In the genomic region with DNA sequence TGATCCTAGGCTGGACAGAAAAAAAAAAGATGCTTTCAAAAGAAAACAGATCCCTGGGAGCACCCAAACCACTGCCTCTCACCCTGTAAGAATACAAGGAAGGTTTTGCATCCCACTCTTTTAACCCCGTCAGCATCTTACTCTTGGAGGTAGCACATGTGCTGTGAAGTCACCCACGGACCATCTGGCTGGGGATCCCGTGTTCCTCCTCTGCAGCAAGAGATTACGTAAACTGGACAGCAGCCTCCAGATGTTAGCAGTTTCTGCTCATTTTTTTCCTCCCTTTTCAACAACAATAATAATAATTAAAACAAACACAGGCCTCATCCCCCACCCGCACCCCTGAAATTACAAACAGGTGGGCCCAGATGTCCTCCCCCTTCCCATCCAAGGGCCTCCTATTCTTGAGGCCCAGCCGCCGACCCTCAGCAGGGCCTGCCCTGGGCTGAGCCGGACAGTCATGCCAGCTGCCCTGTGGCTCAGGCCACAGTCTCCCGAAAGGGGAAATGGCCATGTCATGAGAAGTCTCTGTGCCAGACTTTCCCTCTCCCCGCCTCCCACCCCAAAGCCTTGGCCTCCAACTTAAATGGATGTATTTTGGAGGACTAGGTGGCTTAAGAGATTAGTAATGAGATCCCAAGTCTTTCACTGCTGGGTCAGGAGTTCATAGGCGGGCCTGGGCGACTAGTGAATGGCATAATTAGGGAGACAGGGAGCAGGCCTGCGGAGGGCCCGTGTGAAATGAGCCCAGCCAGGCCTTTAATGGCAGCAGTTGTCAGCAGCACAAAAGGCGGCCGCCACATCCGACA, we compare ENCODE assay signal across 12 cellular contexts.
A peak's percentile ranks its signal among the peaks of the same experiment; 100 is the strongest.
DNase-seq lines count a peak whose midpoint lies in the region; ATAC-seq, FAIRE-seq and TF ChIP-seq lines count a peak whose summit lies in the region.
"Had no signal": no experiment of that assay in that cellular context is flagged by ENCODE, and none has a peak within 500 bp of the region (broad histone marks: within the 10 kb centered on the region; RNA-seq: fewer than 3 reads in every experiment).

No MANE protein-coding gene starts in this region.

- H3K79me2 ChIP-seq in K562 (ENCODE audit: control insufficient read depth, insufficient read depth, low read length), result no peaks in the 10 kb centered on the region

- TF ChIP-seq RAD21 in K562 (CRISPR knock-in tag; conservative IDR thresholded peaks at IDR 0.05 in 1 of 2, IDR thresholded peaks at IDR 0.05 in 1 of 2), result no peak

- H3K27ac ChIP-seq in K562 (ENCODE audit: extremely low read depth, low read depth, low read length) (no peak overlapping the region), right atrium auricular region (peak overlapping the region; percentile 65 to 84)
- H3K27ac ChIP-seq: C4-2B, thoracic aorta had no signal

- POLR2A ChIA-PET in K562 (lab: Yijun Ruan, JAX) (interaction anchor here (1.2 kb wide), 1 partner anchor 77 kb away, joined by 3 read pairs; no protein-coding TSS in a partner anchor), HEK293T (lab: Yijun Ruan, JAX) (no interaction called here)

- 73% methylated on average over 16 of the region's 17 CpGs for WGBS in K562 (ENCODE audit: insufficient coverage, low coverage, missing lambda C conversion rate)

- TF ChIP-seq POLR2A in K562 (conservative IDR thresholded peaks at IDR 0.05), result no peak

- no peaks in the 10 kb centered on the region for H3K9me1 ChIP-seq in K562 (ENCODE audit: control insufficient read depth, insufficient read depth, low read length)

- H3K4me3 ChIP-seq in K562 (no peak overlapping the region), right atrium auricular region (no peak overlapping the region)
- H3K4me3 ChIP-seq: thoracic aorta had no signal

- H3K4me1 ChIP-seq in K562 (replicated peaks in 1 of 2; ENCODE audit: control insufficient read depth in 2 of 2, insufficient read depth in 2 of 2, low read length in 2 of 2), result peaks cover 10 to 19% of the 10 kb centered on the region in 2 experiments; a peak in 4 of 5 replicates
- peaks cover 0 to 44% of the 10 kb centered on the region in 2 donors for H3K4me1 ChIP-seq in right atrium auricular region

- no peak for ATAC-seq in K562
- no peak for ATAC-seq in HG02759 (IDR thresholded peaks at IDR 0.05; ENCODE audit: unreplicated experiment)
- ATAC-seq: naive thymus-derived CD4-positive, alpha-beta T cell had no signal

- in situ Hi-C loops in K562 (cut with MboI), result no loop called here

- no TSS peak for BruUV-seq in K562 (replicated peaks; lab: Mats Ljungman, UMichigan)

- no peaks in the 10 kb centered on the region for H3K27me3 ChIP-seq in K562 (ENCODE audit: control insufficient read depth in 2 of 2, insufficient read depth in 2 of 2, low read length in 2 of 2)
- H3K27me3 ChIP-seq in right atrium auricular region, result no peaks in the 10 kb centered on the region

- intact Hi-C loops in K562 (cut with micrococcal nuclease) (no loop called here), posterior cingulate gyrus (cut with DNase I) (no loop called here)

- DNase-seq in ELF-1 (ENCODE audit: low read depth, low spot score) (peak; percentile 84), K562 (ENCODE audit: extremely low read depth in 1 of 4, low spot score in 3 of 4) (peak in 1 of 4 experiments; percentile 14), right atrium auricular region (ENCODE audit: low spot score) (peak; percentile 75), posterior cingulate gyrus (peak in 7 of 10 donors; percentile 41 to 91 (median 55)), HEK293T (ENCODE audit: extremely low spot score) (no peak), DMS53 (lab: John Stamatoyannopoulos, UW) (no peak)
- no peak for DNase-seq in activated CD4-positive, CD25-positive, alpha-beta regulatory T cell (lab: John Stamatoyannopoulos, UW)
- DNase-seq: naive thymus-derived CD4-positive, alpha-beta T cell; NCI-H1436 had no signal

- no peak for TF ChIP-seq EP300 in K562 (IDR thresholded peaks at IDR 0.05; ENCODE audit: low read length)

- no peak for TF ChIP-seq CTCF in K562 (IDR thresholded peaks at IDR 0.05 in 2 of 3, conservative IDR thresholded peaks at IDR 0.05 in 1 of 3; ENCODE audit: insufficient read depth in 2 of 3, low read depth in 1 of 3, low read length in 3 of 3)
- TF ChIP-seq CTCF in right atrium auricular region (IDR thresholded peaks at IDR 0.05), result no peak

- CTCF ChIA-PET in K562 (lab: Yijun Ruan, JAX; ENCODE audit: low intra/inter-chr PET ratio), result no interaction called here
- CTCF ChIA-PET in HEK293T (lab: Yijun Ruan, JAX), result no interaction called here

- FAIRE-seq in K562 (lab: Jason Lieb, UNC), result no peak

- H3K4me2 ChIP-seq in K562 (ENCODE audit: insufficient read depth, low read length), result no peak overlapping the region

- no peaks in the 10 kb centered on the region for H3K9me3 ChIP-seq in K562 (replicated peaks; ENCODE audit: control insufficient read depth, insufficient read depth, low read depth, low read length)
- no peaks in the 10 kb centered on the region for H3K9me3 ChIP-seq in right atrium auricular region
- H3K9me3 ChIP-seq: thoracic aorta had no signal

- H4K20me1 ChIP-seq in K562 (replicated peaks; ENCODE audit: control insufficient read depth, insufficient read depth, low read length), result no peaks in the 10 kb centered on the region

- H2AFZ ChIP-seq in K562 (ENCODE audit: low read depth, low read length), result no peak overlapping the region

- H3K36me3 ChIP-seq in K562 (ENCODE audit: control insufficient read depth, insufficient read depth, low read length) (no peaks in the 10 kb centered on the region), right atrium auricular region (no peaks in the 10 kb centered on the region)
- H3K36me3 ChIP-seq: thoracic aorta had no signal

- peak overlapping the region in 1 of 2 experiments; percentile 46; a peak in 2 of 4 replicates for H3K9ac ChIP-seq in K562 (ENCODE audit: insufficient read depth in 1 of 2, low read depth in 2 of 2, low read length in 2 of 2)

TF ChIP-seq in K562, 482 proteins besides CTCF, POLR2A, EP300 and RAD21 (continues in another document):
- TF ChIP-seq BHLHE40 (IDR thresholded peaks at IDR 0.05; ENCODE audit: low read length), result peak; percentile 44
- TF ChIP-seq CBFA2T2 (conservative IDR thresholded peaks at IDR 0.05), result peak; percentile 55
- no peak for TF ChIP-seq ZBTB7A (IDR thresholded peaks at IDR 0.05; ENCODE audit: borderline replicate concordance, control insufficient read depth, low read depth, low read length)
- peak; percentile 68 for TF ChIP-seq CBFA2T3 (IDR thresholded peaks at IDR 0.05)
- peak; percentile 31 for TF ChIP-seq EGR1 (conservative IDR thresholded peaks at IDR 0.05)
- TF ChIP-seq, protein P1, sequence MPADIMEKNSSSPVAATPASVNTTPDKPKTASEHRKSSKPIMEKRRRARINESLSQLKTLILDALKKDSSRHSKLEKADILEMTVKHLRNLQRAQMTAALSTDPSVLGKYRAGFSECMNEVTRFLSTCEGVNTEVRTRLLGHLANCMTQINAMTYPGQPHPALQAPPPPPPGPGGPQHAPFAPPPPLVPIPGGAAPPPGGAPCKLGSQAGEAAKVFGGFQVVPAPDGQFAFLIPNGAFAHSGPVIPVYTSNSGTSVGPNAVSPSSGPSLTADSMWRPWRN (IDR thresholded peaks at IDR 0.05; ENCODE audit: low read depth), result no peak
- TF ChIP-seq NCOR1 (IDR thresholded peaks at IDR 0.05), result peak; percentile 20; the same call in 1 of the 2 replicates
- TF ChIP-seq, protein P2, sequence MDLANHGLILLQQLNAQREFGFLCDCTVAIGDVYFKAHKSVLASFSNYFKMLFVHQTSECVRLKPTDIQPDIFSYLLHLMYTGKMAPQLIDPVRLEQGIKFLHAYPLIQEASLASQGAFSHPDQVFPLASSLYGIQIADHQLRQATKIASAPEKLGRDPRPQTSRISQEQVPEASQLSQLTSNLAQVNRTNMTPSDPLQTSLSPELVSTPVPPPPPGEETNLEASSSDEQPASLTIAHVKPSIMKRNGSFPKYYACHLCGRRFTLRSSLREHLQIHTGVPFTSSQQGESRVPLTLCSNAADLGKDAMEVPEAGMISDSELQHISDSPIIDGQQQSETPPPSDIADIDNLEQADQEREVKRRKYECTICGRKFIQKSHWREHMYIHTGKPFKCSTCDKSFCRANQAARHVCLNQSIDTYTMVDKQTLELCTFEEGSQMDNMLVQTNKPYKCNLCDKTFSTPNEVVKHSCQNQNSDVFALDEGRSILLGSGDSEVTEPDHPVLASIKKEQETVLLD (IDR thresholded peaks at IDR 0.05), result no peak
- TF ChIP-seq HIVEP1 (CRISPR knock-in tag; IDR thresholded peaks at IDR 0.05), result no peak
- TF ChIP-seq FOXJ3 (CRISPR knock-in tag; IDR thresholded peaks at IDR 0.05), result no peak

TF ChIP-seq in HEK293T, 16 proteins besides CTCF, POLR2A, EP300 and RAD21:
- TF ChIP-seq LEF1 (IDR thresholded peaks at IDR 0.05; ENCODE audit: borderline replicate concordance) (no peak), CTBP1 (IDR thresholded peaks at IDR 0.05; ENCODE audit: borderline replicate concordance) (no peak), TARDBP (IDR thresholded peaks at IDR 0.05) (no peak), ZNF384 (IDR thresholded peaks at IDR 0.05) (no peak), ARNT (IDR thresholded peaks at IDR 0.05) (no peak), NFRKB (IDR thresholded peaks at IDR 0.05) (no peak)

Comparison
In these comparisons a context has a peak if more than half of its experiments do, and no peak if none do; other contexts are left out.
1. DNase-seq: peak in ELF-1 (single experiment), right atrium auricular region (single experiment) and posterior cingulate gyrus (7 of 10); none in HEK293T (single experiment), activated CD4-positive, CD25-positive, alpha-beta regulatory T cell (0 of 4) and DMS53 (single experiment).